Comparison of ENCODE assay signal across 8 cellular contexts in the genomic region with DNA sequence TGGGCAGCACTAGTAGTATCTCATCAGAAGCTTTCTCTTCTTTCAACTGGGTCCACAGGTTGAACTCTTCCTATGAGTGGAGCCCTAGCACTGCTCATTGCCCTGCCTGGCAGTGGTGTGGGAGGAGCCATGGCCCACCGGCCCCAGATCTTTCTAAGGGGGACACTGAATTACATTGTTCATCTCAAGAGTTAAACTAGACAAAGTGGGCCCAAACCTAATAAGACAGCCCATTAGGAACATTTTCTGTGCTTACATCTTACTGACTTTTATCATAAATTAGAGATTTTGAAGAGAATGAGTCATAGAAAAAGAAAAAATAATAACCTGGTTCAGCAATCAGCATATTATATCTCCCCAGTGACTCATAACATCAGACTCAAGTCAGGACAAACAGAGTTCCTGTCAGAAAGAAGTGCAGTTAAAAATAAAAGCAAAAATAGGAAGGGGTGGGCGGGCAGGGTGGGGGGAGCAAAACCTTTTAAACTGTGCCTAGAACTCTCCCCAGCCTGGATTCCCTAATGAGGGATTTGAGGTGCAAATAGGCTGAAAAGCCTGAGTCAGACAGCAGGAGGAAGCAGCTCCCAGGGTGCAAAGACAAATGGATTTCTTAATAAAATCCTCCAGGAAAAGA.
DNase-seq lines count a peak whose midpoint lies in the region; ATAC-seq and TF ChIP-seq lines count a peak whose summit lies in the region.

No MANE protein-coding gene starts in this region.

- DNase-seq in M059J (ENCODE audit: low read depth) (peak; percentile 71), astrocyte of the cerebellum (ENCODE audit: low read depth) (peak; percentile 19), omental fat pad (ENCODE audit: low spot score) (no peak), NCI-H774 (lab: John Stamatoyannopoulos, UW) (no peak), SW 1271 (lab: John Stamatoyannopoulos, UW) (no peak)
- DNase-seq in activated CD4-positive, CD25-positive, alpha-beta regulatory T cell (lab: John Stamatoyannopoulos, UW): no peak

- TF ChIP-seq CTCF in astrocyte of the cerebellum (IDR thresholded peaks at IDR 0.05; ENCODE audit: low read depth, low read length, missing control alignments): peak; percentile 18
- no peak for TF ChIP-seq CTCF in omental fat pad (IDR thresholded peaks at IDR 0.05)

- in situ Hi-C loops in astrocyte of the cerebellum (cut with HindIII; ENCODE audit: low sequenced_read_pairs): no loop called here

- ATAC-seq in GM21390 (IDR thresholded peaks at IDR 0.05; ENCODE audit: unreplicated experiment) (peak; percentile 39), omental fat pad (ENCODE audit: low FRiP score) (peak; percentile 83), GM18867 (IDR thresholded peaks at IDR 0.05; ENCODE audit: unreplicated experiment) (no peak)

- H3K4me3 ChIP-seq in astrocyte of the cerebellum (ENCODE audit: low read depth, low read length): no peak overlapping the region

Comparison
In these comparisons a context has a peak if more than half of its experiments do, and no peak if none do; other contexts are left out.
1. DNase-seq: peak in M059J (single experiment) and astrocyte of the cerebellum (single experiment); none in omental fat pad (single experiment), activated CD4-positive, CD25-positive, alpha-beta regulatory T cell (0 of 4), NCI-H774 (single experiment) and SW 1271 (0 of 2).